ENCODE assay signal across 8 cellular contexts in genomic region chr4:119626420-119626819, GRCh38.
DNase-seq lines count a peak whose midpoint lies in the region; ATAC-seq lines count a peak whose summit lies in the region.

No MANE protein-coding gene starts in this region.

- no peaks in the 10 kb centered on the region for H3K9me3 ChIP-seq in stomach smooth muscle (ENCODE audit: control insufficient read depth in 2 of 2, low read length in 2 of 2)

- no peaks in the 10 kb centered on the region for H3K36me3 Mint-ChIP-seq in T-helper 1 cell treated with Interleukin-12 subunit alpha and Interleukin-12 subunit beta and Interleukin-4 antibody, amounts not matched to agents 30 μg/mL and 1 μg/mL, for 36 hours (ENCODE audit: low read depth)

- H3K36me3 ChIP-seq in stomach smooth muscle (ENCODE audit: control insufficient read depth in 2 of 2, insufficient read depth in 2 of 2, low read length in 2 of 2): no peaks in the 10 kb centered on the region

- H3K27ac Mint-ChIP-seq in T-helper 1 cell treated with Interleukin-12 subunit alpha and Interleukin-12 subunit beta and Interleukin-4 antibody, amounts not matched to agents 30 μg/mL and 1 μg/mL, for 36 hours: no peak overlapping the region

- DNase-seq in T-helper 1 cell: no peak
- DNase-seq in astrocyte of the hippocampus (ENCODE audit: low read depth, low spot score): peak; percentile 7
- DNase-seq in left kidney (ENCODE audit: low read depth, low spot score): peak; percentile 24
- no peak for DNase-seq in NCI-H2171 (lab: John Stamatoyannopoulos, UW)
- DNase-seq in NCI-H2107 treated with DMSO at 0.1 percent for 48 hours (lab: John Stamatoyannopoulos, UW; ENCODE audit: unreplicated experiment): no peak

- H3K4me3 Mint-ChIP-seq in T-helper 1 cell treated with Interleukin-12 subunit alpha and Interleukin-12 subunit beta and Interleukin-4 antibody, amounts not matched to agents 30 μg/mL and 1 μg/mL, for 36 hours: peak overlapping the region; percentile 76

- peaks cover 15% of the 10 kb centered on the region for H3K4me1 Mint-ChIP-seq in T-helper 1 cell treated with Interleukin-12 subunit alpha and Interleukin-12 subunit beta and Interleukin-4 antibody, amounts not matched to agents 30 μg/mL and 1 μg/mL, for 36 hours (ENCODE audit: low read depth)

- H3K27me3 Mint-ChIP-seq in T-helper 1 cell treated with Interleukin-12 subunit alpha and Interleukin-12 subunit beta and Interleukin-4 antibody, amounts not matched to agents 30 μg/mL and 1 μg/mL, for 36 hours (ENCODE audit: low read depth): peaks cover 46% of the 10 kb centered on the region

- peaks cover 3% of the 10 kb centered on the region for H3K4me1 ChIP-seq in stomach smooth muscle (ENCODE audit: control insufficient read depth, insufficient read depth, low read length)

- H3K9ac ChIP-seq in stomach smooth muscle (ENCODE audit: low read length in 2 of 2): peak overlapping the region; percentile 85 to 89

- H3K4me3 ChIP-seq in stomach smooth muscle (ENCODE audit: low read length in 2 of 2): peak overlapping the region; percentile 90 to 95

- H3K9me3 Mint-ChIP-seq in T-helper 1 cell treated with Interleukin-12 subunit alpha and Interleukin-12 subunit beta and Interleukin-4 antibody, amounts not matched to agents 30 μg/mL and 1 μg/mL, for 36 hours: no peaks in the 10 kb centered on the region

- peak overlapping the region; percentile 87 for H3K27ac ChIP-seq in stomach smooth muscle (ENCODE audit: low read length)

- H3K27me3 ChIP-seq in stomach smooth muscle (ENCODE audit: control insufficient read depth in 1 of 2, insufficient read depth in 2 of 2, low read length in 2 of 2): no peaks in the 10 kb centered on the region

- ATAC-seq in HG03442 (IDR thresholded peaks at IDR 0.05; ENCODE audit: unreplicated experiment): no peak

Comparison
In these comparisons a context has a peak if more than half of its experiments do, and no peak if none do; other contexts are left out.
1. DNase-seq: peak in astrocyte of the hippocampus (single experiment) and left kidney (single experiment); none in T-helper 1 cell (0 of 5), NCI-H2171 (single experiment) and NCI-H2107 treated with DMSO at 0.1 percent for 48 hours (single experiment).